In the genomic region with DNA sequence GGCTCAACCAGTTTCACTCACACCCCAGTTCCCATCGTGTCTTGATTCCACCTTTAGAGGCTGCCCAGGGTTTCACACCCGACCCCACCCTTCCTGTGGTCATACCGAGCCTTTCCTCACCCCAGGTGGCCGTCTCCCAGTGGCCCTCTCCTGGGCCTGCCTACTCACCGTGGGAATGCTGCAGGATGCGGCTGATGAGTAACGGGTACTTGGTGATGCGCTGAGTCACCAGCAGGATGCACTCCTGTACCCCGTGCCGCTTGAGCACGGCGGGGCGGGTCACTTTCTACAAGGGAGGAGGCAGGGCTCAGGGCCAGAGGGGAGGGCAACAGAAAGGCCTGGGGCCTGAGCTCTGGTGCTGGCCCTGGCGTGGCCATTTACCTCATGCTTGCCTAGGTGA, we compare ENCODE assay signal across 9 cellular contexts. TPM values are rescaled to one million over a fixed set of nuclear protein-coding genes. Genes with fewer than 3 reads are reported as not detected.
DNase-seq lines count a peak whose midpoint lies in the region; ATAC-seq and TF ChIP-seq lines count a peak whose summit lies in the region.
"Had no signal": no experiment of that assay in that cellular context is flagged by ENCODE, and none has a peak within 500 bp of the region (broad histone marks: within the 10 kb centered on the region; RNA-seq: fewer than 3 reads in every experiment).

No MANE protein-coding gene starts in this region.

- peak; percentile 34 for TF ChIP-seq CTCF in lower lobe of right lung (IDR thresholded peaks at IDR 0.05)

- peak; percentile 59 to 82 for ATAC-seq in lower lobe of right lung

- DNase-seq in D341Med (ENCODE audit: low spot score): peak; percentile 57
- peak; percentile 98 for DNase-seq in M059J (ENCODE audit: low read depth)
- DNase-seq in caudate nucleus (lab: John Stamatoyannopoulos, UW): peak in 35 of 61 donors; percentile 20 to 73 (median 48)
- no peak for DNase-seq in lower lobe of right lung
- no peak for DNase-seq in NCI-H1417 (lab: John Stamatoyannopoulos, UW)
- no peak for DNase-seq in NCI-H1105 (lab: John Stamatoyannopoulos, UW)
- no peak for DNase-seq in NCI-H1417 treated with DMSO at 0.1 percent for 48 hours (lab: John Stamatoyannopoulos, UW)
- DNase-seq in stimulated activated CD4-positive, alpha-beta T cell treated with anti-CD3 and anti-CD28 coated beads, Interleukin-4, amount 100 ng/mL, for 4 hours: no peak

- intact Hi-C loops in lower lobe of right lung (cut with DNase I): no loop called here

- H3K27ac ChIP-seq in caudate nucleus (ENCODE audit: low read depth, low read length) (peak overlapping the region; percentile 91), lower lobe of right lung (peak overlapping the region; percentile 68)
- H3K27ac ChIP-seq: parathyroid adenoma had no signal

- H3K36me3 ChIP-seq in lower lobe of right lung: peaks cover 100% of the 10 kb centered on the region

- H3K9me3 ChIP-seq in lower lobe of right lung: no peaks in the 10 kb centered on the region

- H3K4me3 ChIP-seq in lower lobe of right lung: no peak overlapping the region

- no peaks in the 10 kb centered on the region for H3K27me3 ChIP-seq in lower lobe of right lung (ENCODE audit: low read depth)

- peaks cover 45% of the 10 kb centered on the region for H3K4me1 ChIP-seq in lower lobe of right lung
- H3K4me1 ChIP-seq: parathyroid adenoma had no signal

RNA-seq across cellular contexts. Expression of a gene that starts 16.4 kb away (rescaled TPM):
- total RNA-seq in M059J (2014; rRNA removed; shearing (Covaris generic)): 47.3 and 51.6 TPM in 2 replicates
- total RNA-seq in lower lobe of right lung: 252 TPM

RNA-seq across cellular contexts. Expression of a gene that starts 20.5 kb away (rescaled TPM):
- total RNA-seq in M059J (2014; rRNA removed; shearing (Covaris generic)): not detected in 2 replicates
- not detected for total RNA-seq in lower lobe of right lung

RNA-seq across cellular contexts. Expression of a gene that starts 27.7 kb away (rescaled TPM):
- 24.1 and 30.7 TPM in 2 replicates for total RNA-seq in M059J (2014; rRNA removed; shearing (Covaris generic))
- total RNA-seq in lower lobe of right lung: 42.8 TPM

RNA-seq across cellular contexts. Expression of a gene that starts 50.8 kb away (rescaled TPM):
- 53.9 and 64.3 TPM in 2 replicates for total RNA-seq in M059J (2014; rRNA removed; shearing (Covaris generic))
- total RNA-seq in lower lobe of right lung: 56.4 TPM

RNA-seq across cellular contexts. Expression of a gene that starts 58.8 kb away (rescaled TPM):
- total RNA-seq in M059J (2014; rRNA removed; shearing (Covaris generic)): 1,065 and 1,666 TPM in 2 replicates
- total RNA-seq in lower lobe of right lung: 207 TPM

Comparison
In these comparisons a context has a peak if more than half of its experiments do, and no peak if none do; other contexts are left out.
1. DNase-seq: peak in D341Med (single experiment), M059J (single experiment) and caudate nucleus (35 of 61); none in lower lobe of right lung (single experiment), NCI-H1417 (0 of 3), NCI-H1105 (single experiment), NCI-H1417 treated with DMSO at 0.1 percent for 48 hours (single experiment) and stimulated activated CD4-positive, alpha-beta T cell treated with anti-CD3 and anti-CD28 coated beads, Interleukin-4, amount 100 ng/mL, for 4 hours (0 of 2).